ENCODE assay signal across 8 cellular contexts in genomic region chr11:1309498-1310314, GRCh38. TPM values are rescaled to one million over a fixed set of nuclear protein-coding genes. Genes with fewer than 3 reads are reported as not detected.
A peak's percentile ranks its signal among the peaks of the same experiment; 100 is the strongest.
DNase-seq lines count a peak whose midpoint lies in the region; TF ChIP-seq lines count a peak whose summit lies in the region.

Gene TOLLIP (minus strand): TSS chr11:1309632. CDS start chr11:1309498, 134 bp downstream.

- H3K27me3 ChIP-seq in GM06990 (replicated peaks; ENCODE audit: control insufficient read depth, insufficient read depth, low read length): no peaks in the 10 kb centered on the region

- H3K27ac ChIP-seq in substantia nigra (ENCODE audit: low read depth, low read length, poor library complexity, severe bottlenecking): peak within 1 kb of the TSS; percentile 93

- peaks cover 6% of the 10 kb centered on the region for H3K36me3 Mint-ChIP-seq in activated naive CD4-positive, alpha-beta T cell treated with anti-CD3 and anti-CD28 coated beads for 36 hours (ENCODE audit: low read depth)

- H3K4me3 ChIP-seq in GM06990 (replicated peaks; ENCODE audit: low read depth, low read length): peak within 1 kb of the TSS; percentile 73

- H3K4me1 Mint-ChIP-seq in activated naive CD4-positive, alpha-beta T cell treated with anti-CD3 and anti-CD28 coated beads for 36 hours (ENCODE audit: low read depth): peaks cover 40% of the 10 kb centered on the region

- H3K27me3 Mint-ChIP-seq in activated naive CD4-positive, alpha-beta T cell treated with anti-CD3 and anti-CD28 coated beads for 36 hours (ENCODE audit: low read depth): no peaks in the 10 kb centered on the region

- H3K27ac Mint-ChIP-seq in activated naive CD4-positive, alpha-beta T cell treated with anti-CD3 and anti-CD28 coated beads for 36 hours: peak within 1 kb of the TSS; percentile 94

- intact Hi-C loops in activated naive CD4-positive, alpha-beta T cell treated with anti-CD3 and anti-CD28 coated beads for 36 hours (cut with micrococcal nuclease): loop anchor here (1.0 to 10.0 kb wide), 5 partner anchors 27 to 205 kb away; partner anchors contain the start of gene BRSK2

- peak within 1 kb of the TSS; percentile 89 for H3K4me3 Mint-ChIP-seq in activated naive CD4-positive, alpha-beta T cell treated with anti-CD3 and anti-CD28 coated beads for 36 hours

- peak; percentile 40 for TF ChIP-seq CTCF in GM06990 (IDR thresholded peaks at IDR 0.05; ENCODE audit: insufficient read depth, low read length, poor library complexity, severe bottlenecking)

- CTCF ChIA-PET in HEK293T (lab: Yijun Ruan, JAX): no interaction called here
- CTCF ChIA-PET in activated naive CD4-positive, alpha-beta T cell treated with anti-CD3 and anti-CD28 coated beads for 36 hours (lab: Charles Lee): interaction anchor here (0.6 to 0.9 kb wide), 3 partner anchors 9 to 29 kb away, joined by 3 to 4 read pairs (median 3); no protein-coding TSS in a partner anchor

- H3K9me3 Mint-ChIP-seq in activated naive CD4-positive, alpha-beta T cell treated with anti-CD3 and anti-CD28 coated beads for 36 hours: peaks cover 9% of the 10 kb centered on the region

- DNase-seq in GM06990 (ENCODE audit: extremely low read depth, insufficient read length) (peak; percentile 94), HEK293T (ENCODE audit: extremely low spot score) (peak; percentile 100), MV-4-11 (lab: John Stamatoyannopoulos, UW) (peak; percentile 84), SK-N-DZ (ENCODE audit: low spot score) (peak; percentile 92), germinal center (ENCODE audit: low spot score) (peak; percentile 100), non-pigmented ciliary epithelial cell (ENCODE audit: low read depth) (peak; percentile 23), substantia nigra (lab: John Stamatoyannopoulos, UW) (peak; percentile 53 to 98 (median 93))
- DNase-seq in activated naive CD4-positive, alpha-beta T cell treated with anti-CD3 and anti-CD28 coated beads for 36 hours: peak; percentile 97

- H3K36me3 ChIP-seq in GM06990 (ENCODE audit: control insufficient read depth, insufficient read depth, low read length): peaks cover 2% of the 10 kb centered on the region

- POLR2A ChIA-PET in HEK293T (lab: Yijun Ruan, JAX): interaction anchor here (1.0 to 1.4 kb wide), 4 partner anchors 10 to 79 kb away, joined by 3 to 5 read pairs (median 4); partner anchors contain the start of gene BRSK2

TF ChIP-seq in HEK293T, 16 proteins besides CTCF, POLR2A, EP300 and RAD21:
- TF ChIP-seq ELF4 (IDR thresholded peaks at IDR 0.05): no peak
- 0 out of 2 replicates have a peak, but pooled peaks have one; percentile 32 for TF ChIP-seq FOXM1 (IDR thresholded peaks at IDR 0.05; ENCODE audit: borderline replicate concordance)
- TF ChIP-seq L3MBTL2 (conservative IDR thresholded peaks at IDR 0.05): peak; percentile 96

RNA-seq across cellular contexts. Expression of gene TOLLIP, which starts in this region (rescaled TPM):
- polyA plus RNA-seq in SK-N-DZ (2014; cell fraction: cytosol; rRNA removed): 15.3 and 20.2 TPM in 2 replicates
- 11.7 and 13.1 TPM in 2 replicates for polyA plus RNA-seq in SK-N-DZ (2014; cell fraction: nucleus; rRNA removed)
- 10 to 100 TPM; 19.9 to 21.7 TPM for total RNA-seq in activated naive CD4-positive, alpha-beta T cell treated with anti-CD3 and anti-CD28 coated beads for 36 hours

Comparison
In these comparisons a context has a peak if more than half of its experiments do, and no peak if none do; other contexts are left out.
1. Peak in every context shown above with its lines: DNase-seq, H3K4me3 ChIP-seq and H3K27ac ChIP-seq.
2. DNase-seq: peak in every context shown above with its lines; median percentile 100 in HEK293T; 100 in germinal center; 97 in activated naive CD4-positive, alpha-beta T cell treated with anti-CD3 and anti-CD28 coated beads for 36 hours; 94 in GM06990; 93 in substantia nigra; 92 in SK-N-DZ; 84 in MV-4-11; 23 in non-pigmented ciliary epithelial cell.